1 cellular context compared by ENCODE assay signal in genomic region chr17:76523084-76524037, GRCh38.
TF ChIP-seq lines count a peak whose summit lies in the region.

No MANE protein-coding gene starts in this region.

TF ChIP-seq in endothelial cell of umbilical vein, 7 proteins besides CTCF, POLR2A, EP300 and RAD21:
- TF ChIP-seq GATA2 (IDR thresholded peaks at IDR 0.05; ENCODE audit: insufficient read depth, insufficient read length, low read depth, low read length) (no peak), MYC (IDR thresholded peaks at IDR 0.05; ENCODE audit: low read depth, low read length) (no peak), POLR2AphosphoS5 (IDR thresholded peaks at IDR 0.05; ENCODE audit: insufficient read depth, low read depth, low read length) (no peak), FOS (IDR thresholded peaks at IDR 0.05; ENCODE audit: borderline replicate concordance, insufficient read depth, low read length) (no peak), EZH2 (IDR thresholded peaks at IDR 0.05; ENCODE audit: borderline replicate concordance, low read depth, low read length, severe bottlenecking) (no peak), JUN (IDR thresholded peaks at IDR 0.05; ENCODE audit: borderline replicate concordance, insufficient read depth, insufficient read length, low read depth) (no peak)
- TF ChIP-seq, protein P1, sequence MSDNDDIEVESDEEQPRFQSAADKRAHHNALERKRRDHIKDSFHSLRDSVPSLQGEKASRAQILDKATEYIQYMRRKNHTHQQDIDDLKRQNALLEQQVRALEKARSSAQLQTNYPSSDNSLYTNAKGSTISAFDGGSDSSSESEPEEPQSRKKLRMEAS (IDR thresholded peaks at IDR 0.05; ENCODE audit: insufficient read depth, insufficient read length): no peak
